8 cellular contexts compared by ENCODE assay signal in genomic region chr9:89319015-89319905, GRCh38. TPM values are rescaled to one million over a fixed set of nuclear protein-coding genes. Genes with fewer than 3 reads are reported as not detected.
DNase-seq lines count a peak whose midpoint lies in the region; ATAC-seq and TF ChIP-seq lines count a peak whose summit lies in the region.

No MANE protein-coding gene starts in this region.

- TF ChIP-seq EP300 in Ishikawa (IDR thresholded peaks at IDR 0.05; ENCODE audit: borderline replicate concordance) = no peak

- H2AK5ac ChIP-seq in mesendoderm (ENCODE audit: low read length) = no peak overlapping the region

- H4K20me1 ChIP-seq in BLaER1 = peaks cover 38% of the 10 kb centered on the region

- no peak overlapping the region for H2BK5ac ChIP-seq in mesendoderm (ENCODE audit: low read length)

- WGBS in mesendoderm (ENCODE audit: extremely low coverage, insufficient coverage, low lambda C conversion rate) = no CpG with 5 or more reads among the region's 13 CpGs
- WGBS in aorta, 2 donors = 0 to 1% methylated on average over 13 of the region's 13 CpGs

- H3K36me3 ChIP-seq in BLaER1 (peaks cover 58% of the 10 kb centered on the region), breast epithelium (no peaks in the 10 kb centered on the region), mesendoderm (ENCODE audit: control insufficient read depth, insufficient read depth, low read length) (peaks cover 2% of the 10 kb centered on the region), aorta (ENCODE audit: control insufficient read depth in 1 of 2, insufficient read depth in 2 of 2, low read length in 1 of 2) (no peaks in the 10 kb centered on the region)

- H3K4me1 ChIP-seq in BLaER1 (peaks cover 37% of the 10 kb centered on the region), breast epithelium (peaks cover 2 to 5% of the 10 kb centered on the region in 2 donors), mesendoderm (ENCODE audit: control insufficient read depth, low read depth, low read length) (no peaks in the 10 kb centered on the region), aorta (ENCODE audit: control insufficient read depth in 1 of 2, insufficient read depth in 2 of 2, low read length in 2 of 2) (peaks cover 2 to 13% of the 10 kb centered on the region in 2 donors)

- H3K79me1 ChIP-seq in mesendoderm (ENCODE audit: low read length) = peaks cover 7% of the 10 kb centered on the region

- H2BK120ac ChIP-seq in mesendoderm (ENCODE audit: low read depth, low read length) = no peak overlapping the region

- intact Hi-C loops in breast epithelium (cut with DNase I; ENCODE audit: low total_unique reads) = no loop called here
- intact Hi-C loops in aorta (cut with DNase I) = no loop called here

- no peak for TF ChIP-seq CTCF in breast epithelium (IDR thresholded peaks at IDR 0.05)

- H3K27ac ChIP-seq in BLaER1 (peak overlapping the region; percentile 99), breast epithelium (peak overlapping the region; percentile 100), mesendoderm (ENCODE audit: low read depth, low read length) (peak overlapping the region; percentile 99), aorta (ENCODE audit: low read depth in 1 of 2, low read length in 2 of 2) (peak overlapping the region; percentile 49 to 93)

- H3K9me3 ChIP-seq in BLaER1 (no peaks in the 10 kb centered on the region), breast epithelium (no peaks in the 10 kb centered on the region), aorta (ENCODE audit: control insufficient read depth, low read length) (no peaks in the 10 kb centered on the region)

- no peak overlapping the region for H3K18ac ChIP-seq in mesendoderm (ENCODE audit: low read length)

- H3K4me3 ChIP-seq in BLaER1 (peak overlapping the region; percentile 80), breast epithelium (peak overlapping the region; percentile 70 to 85 (median 81)), mesendoderm (ENCODE audit: low read length) (peak overlapping the region; percentile 45), aorta (ENCODE audit: low read length in 2 of 2) (peak overlapping the region; percentile 46 to 96)

- no peak overlapping the region for H4K8ac ChIP-seq in mesendoderm (ENCODE audit: low read depth, low read length)

- TF ChIP-seq RAD21 in Ishikawa (IDR thresholded peaks at IDR 0.05; ENCODE audit: low read depth) = no peak; the same call in 1 of the 2 replicates

- peak overlapping the region; percentile 89 for H3K56ac ChIP-seq in mesendoderm (ENCODE audit: low read length)

- H3K79me2 ChIP-seq in mesendoderm (ENCODE audit: control insufficient read depth, insufficient read depth, low read length) = peaks cover 38% of the 10 kb centered on the region

- H3K23ac ChIP-seq in mesendoderm (ENCODE audit: low read length) = no peak overlapping the region

- no peak overlapping the region for H4K5ac ChIP-seq in mesendoderm (ENCODE audit: low read length)

- no peak for DNase-seq in breast epithelium (ENCODE audit: low spot score in 2 of 2)
- peak; percentile 39 for DNase-seq in mesendoderm
- DNase-seq in aorta = no peak
- no peak for DNase-seq in stimulated activated CD4-positive, alpha-beta T cell treated with anti-CD3 and anti-CD28 coated beads, Interleukin-2, amount 100 ng/mL, for 24 hours
- DNase-seq in SHP77 treated with DMSO at 0.1 percent for 48 hours (lab: John Stamatoyannopoulos, UW) = no peak

- H3K4me2 ChIP-seq in BLaER1 (peak overlapping the region; percentile 91), mesendoderm (ENCODE audit: low read length) (peak overlapping the region; percentile 70)

- H2BK15ac ChIP-seq in mesendoderm (replicated peaks; ENCODE audit: low read depth) = no peak overlapping the region

- peak overlapping the region; percentile 99 for H3K9ac ChIP-seq in BLaER1
- peak overlapping the region; percentile 92 for H3K9ac ChIP-seq in mesendoderm (ENCODE audit: low read length)

- ATAC-seq in aorta (ENCODE audit: low FRiP score) (no peak), GM21526 (IDR thresholded peaks at IDR 0.05; ENCODE audit: low FRiP score, unreplicated experiment) (no peak)

- no peak for TF ChIP-seq POLR2A in breast epithelium (IDR thresholded peaks at IDR 0.05)

- H3K27me3 ChIP-seq in BLaER1 (no peaks in the 10 kb centered on the region), breast epithelium (no peaks in the 10 kb centered on the region), mesendoderm (ENCODE audit: insufficient read depth, low read length, poor library complexity) (no peaks in the 10 kb centered on the region), aorta (ENCODE audit: control insufficient read depth in 1 of 2, insufficient read depth in 2 of 2, low read length in 1 of 2) (no peaks in the 10 kb centered on the region)

- H3K4ac ChIP-seq in mesendoderm (ENCODE audit: low read depth, low read length) = peak overlapping the region; percentile 37

TF ChIP-seq in Ishikawa, 13 proteins besides CTCF, POLR2A, EP300 and RAD21:
- no peak for TF ChIP-seq TAF1 (IDR thresholded peaks at IDR 0.05; ENCODE audit: low read depth)
- no peak for TF ChIP-seq TCF12 (IDR thresholded peaks at IDR 0.05; ENCODE audit: low read depth)
- no peak; the same call in 1 of the 2 replicates for TF ChIP-seq MAX (IDR thresholded peaks at IDR 0.05)
- TF ChIP-seq YY1 (IDR thresholded peaks at IDR 0.05; ENCODE audit: low read depth) = no peak
- TF ChIP-seq REST (IDR thresholded peaks at IDR 0.05; ENCODE audit: low read depth) = no peak
- no peak for TF ChIP-seq ZBTB7A (IDR thresholded peaks at IDR 0.05; ENCODE audit: low read depth)
- peak; percentile 78; the same call in 1 of the 2 replicates for TF ChIP-seq CEBPB (IDR thresholded peaks at IDR 0.05)
- no peak for TF ChIP-seq EGR1 (IDR thresholded peaks at IDR 0.05)
- peak; percentile 80; the same call in 1 of the 2 replicates for TF ChIP-seq CREB1 (IDR thresholded peaks at IDR 0.05; ENCODE audit: low read depth)
- no peak for TF ChIP-seq TEAD4 (IDR thresholded peaks at IDR 0.05)
- no peak for TF ChIP-seq USF1 (IDR thresholded peaks at IDR 0.05)
- TF ChIP-seq FOXM1 (IDR thresholded peaks at IDR 0.05; ENCODE audit: borderline replicate concordance, low read depth) = no peak; the same call in 1 of the 2 replicates

RNA-seq across cellular contexts. Expression of gene SECISBP2, which starts 1.0 kb away (rescaled TPM):
- total RNA-seq in breast epithelium = 10 to 100 TPM; 40.5 to 84.7 (median 76.0) TPM
- polyA plus RNA-seq in mesendoderm (2013, experiment 1 of 2) = 68.8 TPM
- polyA plus RNA-seq in mesendoderm (2013, experiment 2 of 2) = 61.8 TPM
- 10 to 100 TPM; 47.2 to 49.0 TPM for total RNA-seq in aorta
- 10 to 100 TPM in 1 of 2 donors, 1 to 10 TPM in 1; 7.0 to 29.9 TPM for polyA plus RNA-seq in aorta

RNA-seq across cellular contexts. Expression of gene CKS2, which starts 8.3 kb away (rescaled TPM):
- total RNA-seq in breast epithelium = 10 to 100 TPM; 18.2 to 32.4 (median 21.7) TPM
- 167 TPM for polyA plus RNA-seq in mesendoderm (2013, experiment 1 of 2)
- 169 TPM for polyA plus RNA-seq in mesendoderm (2013, experiment 2 of 2)
- total RNA-seq in aorta = 1 to 10 TPM; 5.4 to 8.9 TPM
- 10 to 100 TPM in 1 of 2 donors, 1 to 10 TPM in 1; 5.7 to 14.9 TPM for polyA plus RNA-seq in aorta
